8 cellular contexts compared by ENCODE assay signal in the genomic region with DNA sequence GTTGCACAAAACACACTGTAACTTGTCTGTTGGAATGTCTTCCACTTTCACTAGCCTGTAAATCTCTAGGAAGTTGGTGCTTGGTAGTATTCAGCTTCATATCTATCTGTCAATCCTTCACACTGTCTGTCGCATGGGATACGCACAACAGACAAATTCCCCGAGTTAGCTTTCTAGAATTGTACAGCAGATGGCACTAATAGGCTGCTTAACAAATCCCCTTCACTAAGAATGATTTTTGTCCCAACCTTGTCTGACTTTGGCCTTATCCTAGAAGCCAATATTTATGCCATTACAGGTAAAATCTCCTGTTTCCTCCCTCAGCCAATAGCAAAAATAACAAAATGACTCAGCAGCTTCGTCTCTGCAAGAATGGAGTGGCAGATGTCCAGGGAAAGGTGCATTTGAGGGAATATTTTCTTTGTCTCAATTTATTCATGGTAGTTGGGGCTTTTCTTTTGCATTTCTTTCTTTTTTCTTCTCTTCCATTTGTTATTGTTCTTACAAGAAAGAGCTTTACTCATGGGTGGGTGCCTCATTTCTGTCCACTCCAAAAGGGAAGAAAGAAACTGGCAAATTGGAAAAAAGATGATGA. TPM values are rescaled to one million over a fixed set of nuclear protein-coding genes. Genes with fewer than 3 reads are reported as not detected.
DNase-seq lines count a peak whose midpoint lies in the region; ATAC-seq, FAIRE-seq and TF ChIP-seq lines count a peak whose summit lies in the region.

No MANE protein-coding gene starts in this region.

- no peaks in the 10 kb centered on the region for H3K27me3 ChIP-seq in kidney epithelial cell (ENCODE audit: control insufficient read depth, insufficient read depth, low read length)

- in situ Hi-C loops in astrocyte of the cerebellum (cut with HindIII; ENCODE audit: low sequenced_read_pairs): no loop called here

- H3K4me1 Mint-ChIP-seq in activated naive CD4-positive, alpha-beta T cell treated with anti-CD3 and anti-CD28 coated beads for 36 hours (ENCODE audit: low read depth): peaks cover 49% of the 10 kb centered on the region

- TF ChIP-seq POLR2A in NB4 (IDR thresholded peaks at IDR 0.05; ENCODE audit: extremely low read depth, insufficient read length): no peak

- peaks cover 2% of the 10 kb centered on the region for H3K36me3 Mint-ChIP-seq in activated naive CD4-positive, alpha-beta T cell treated with anti-CD3 and anti-CD28 coated beads for 36 hours (ENCODE audit: low read depth)
- H3K36me3 Mint-ChIP-seq in activated naive CD4-positive, alpha-beta T cell treated with anti-CD3 and anti-CD28 coated beads, Interleukin-2, amount 50 U/mL, for 72 hours: peaks cover 7 to 19% of the 10 kb centered on the region in 2 donors

- H3K4me3 ChIP-seq in NB4 (ENCODE audit: low read depth, low read length): no peak overlapping the region
- H3K4me3 ChIP-seq in astrocyte of the cerebellum (ENCODE audit: low read depth, low read length): no peak overlapping the region
- H3K4me3 ChIP-seq in kidney epithelial cell (ENCODE audit: low read depth, low read length): no peak overlapping the region

- peak; percentile 16 for DNase-seq in activated naive CD4-positive, alpha-beta T cell treated with anti-CD3 and anti-CD28 coated beads for 36 hours
- no peak for DNase-seq in activated naive CD4-positive, alpha-beta T cell treated with anti-CD3 and anti-CD28 coated beads, Interleukin-2, amount 50 U/mL, for 72 hours (ENCODE audit: low spot score in 2 of 2)
- peak; percentile 72 for DNase-seq in NB4 (ENCODE audit: low read depth)
- DNase-seq in astrocyte of the cerebellum (ENCODE audit: low read depth): no peak
- DNase-seq in kidney epithelial cell (ENCODE audit: low read depth): peak; percentile 21
- DNase-seq in urothelium cell line (ENCODE audit: low spot score): peak; percentile 23
- no peak for DNase-seq in stimulated activated CD4-positive, alpha-beta T cell treated with anti-CD3 and anti-CD28 coated beads, Interleukin-2, amount 100 ng/mL, for 24 hours
- no peak for DNase-seq in GOT3 (lab: John Stamatoyannopoulos, UW)

- intact Hi-C loops in activated naive CD4-positive, alpha-beta T cell treated with anti-CD3 and anti-CD28 coated beads for 36 hours (cut with micrococcal nuclease): loop anchor here (1.0 to 10.0 kb wide), 3 partner anchors 47 to 272 kb away; no protein-coding TSS in a partner anchor

- TF ChIP-seq CTCF in NB4 (IDR thresholded peaks at IDR 0.05; ENCODE audit: low read depth, low read length) (peak; percentile 58), astrocyte of the cerebellum (IDR thresholded peaks at IDR 0.05; ENCODE audit: low read depth, low read length, missing control alignments) (peak; percentile 63), kidney epithelial cell (IDR thresholded peaks at IDR 0.05; ENCODE audit: insufficient read depth, low read length, poor library complexity, severe bottlenecking) (peak; percentile 52)

- ATAC-seq in activated naive CD4-positive, alpha-beta T cell treated with anti-CD3 and anti-CD28 coated beads, Interleukin-2, amount 50 U/mL, for 72 hours: no peak

- H3K27ac Mint-ChIP-seq in activated naive CD4-positive, alpha-beta T cell treated with anti-CD3 and anti-CD28 coated beads for 36 hours: no peak overlapping the region
- H3K27ac Mint-ChIP-seq in activated naive CD4-positive, alpha-beta T cell treated with anti-CD3 and anti-CD28 coated beads, Interleukin-2, amount 50 U/mL, for 72 hours: peak overlapping the region in 1 of 2 donors; percentile 11

- H3K4me3 Mint-ChIP-seq in activated naive CD4-positive, alpha-beta T cell treated with anti-CD3 and anti-CD28 coated beads for 36 hours: no peak overlapping the region

- H3K36me3 ChIP-seq in kidney epithelial cell (ENCODE audit: control insufficient read depth, insufficient read depth, low read length): no peaks in the 10 kb centered on the region

- no peak for FAIRE-seq in urothelium cell line (lab: Jason Lieb, UNC)

- no peaks in the 10 kb centered on the region for H3K27me3 Mint-ChIP-seq in activated naive CD4-positive, alpha-beta T cell treated with anti-CD3 and anti-CD28 coated beads for 36 hours (ENCODE audit: low read depth)

- CTCF ChIA-PET in activated naive CD4-positive, alpha-beta T cell treated with anti-CD3 and anti-CD28 coated beads for 36 hours (lab: Charles Lee): interaction anchor here (0.6 to 6.2 kb wide), 8 partner anchors 40 to 717 kb away, joined by 3 to 89 read pairs (median 3); a partner anchor contains a TSS

- H3K9me3 Mint-ChIP-seq in activated naive CD4-positive, alpha-beta T cell treated with anti-CD3 and anti-CD28 coated beads for 36 hours: no peaks in the 10 kb centered on the region
- no peaks in the 10 kb centered on the region for H3K9me3 Mint-ChIP-seq in activated naive CD4-positive, alpha-beta T cell treated with anti-CD3 and anti-CD28 coated beads, Interleukin-2, amount 50 U/mL, for 72 hours

RNA-seq across cellular contexts. Expression of a gene that starts 3.1 kb away (rescaled TPM):
- total RNA-seq in activated naive CD4-positive, alpha-beta T cell treated with anti-CD3 and anti-CD28 coated beads for 36 hours: 10 to 100 TPM; 39.2 to 42.9 TPM
- total RNA-seq in activated naive CD4-positive, alpha-beta T cell treated with anti-CD3 and anti-CD28 coated beads, Interleukin-2, amount 50 U/mL, for 72 hours: 10 to 100 TPM; 42.7 to 42.9 TPM
- total RNA-seq in kidney epithelial cell: 18.1 and 30.0 TPM in 2 replicates

RNA-seq across cellular contexts. Expression of a gene that starts 3.4 kb away (rescaled TPM):
- 1 to 10 TPM; 4.2 to 4.5 TPM for total RNA-seq in activated naive CD4-positive, alpha-beta T cell treated with anti-CD3 and anti-CD28 coated beads for 36 hours
- total RNA-seq in activated naive CD4-positive, alpha-beta T cell treated with anti-CD3 and anti-CD28 coated beads, Interleukin-2, amount 50 U/mL, for 72 hours: 1 to 10 TPM; 6.1 to 7.3 TPM
- 1.0 and 1.2 TPM in 2 replicates for total RNA-seq in kidney epithelial cell

RNA-seq across cellular contexts. Expression of a gene that starts 44.2 kb away (rescaled TPM):
- 1 to 10 TPM; 1.1 to 2.0 TPM for total RNA-seq in activated naive CD4-positive, alpha-beta T cell treated with anti-CD3 and anti-CD28 coated beads for 36 hours
- 1 to 10 TPM; 2.2 to 4.6 TPM for total RNA-seq in activated naive CD4-positive, alpha-beta T cell treated with anti-CD3 and anti-CD28 coated beads, Interleukin-2, amount 50 U/mL, for 72 hours
- 3.8 and 4.9 TPM in 2 replicates for total RNA-seq in kidney epithelial cell

Comparison
In these comparisons a context has a peak if more than half of its experiments do, and no peak if none do; other contexts are left out.
1. DNase-seq: peak in activated naive CD4-positive, alpha-beta T cell treated with anti-CD3 and anti-CD28 coated beads for 36 hours (single experiment), NB4 (single experiment), kidney epithelial cell (single experiment) and urothelium cell line (single experiment); none in activated naive CD4-positive, alpha-beta T cell treated with anti-CD3 and anti-CD28 coated beads, Interleukin-2, amount 50 U/mL, for 72 hours (0 of 2), astrocyte of the cerebellum (single experiment), stimulated activated CD4-positive, alpha-beta T cell treated with anti-CD3 and anti-CD28 coated beads, Interleukin-2, amount 100 ng/mL, for 24 hours (0 of 2) and GOT3 (single experiment).
2. Peak in every context shown above with its lines, with median percentiles within 50 percentile points of each other: CTCF ChIP-seq.